9 cellular contexts compared by ENCODE assay signal in the genomic region with DNA sequence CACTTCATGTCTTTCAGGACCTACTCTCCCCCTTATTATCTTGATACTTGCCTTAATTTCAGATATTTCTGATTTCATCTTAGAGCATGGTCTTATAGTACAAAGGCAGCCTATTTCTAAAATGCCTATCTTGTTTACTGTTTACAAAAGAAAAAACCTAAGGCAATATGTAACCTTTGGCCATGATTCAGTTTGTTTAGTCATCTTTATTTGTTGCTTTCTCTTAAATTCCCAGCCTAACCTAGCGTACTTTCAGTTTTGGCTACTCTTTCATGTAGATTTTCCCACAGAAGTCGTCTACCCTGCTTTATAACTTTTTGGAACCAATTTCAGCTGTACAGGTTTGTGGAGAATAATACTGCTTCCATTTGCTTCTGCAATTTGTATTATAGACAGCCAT.
"Had no signal": no experiment of that assay in that cellular context is flagged by ENCODE, and none has a peak within 500 bp of the region (broad histone marks: within the 10 kb centered on the region; RNA-seq: fewer than 3 reads in every experiment).

No MANE protein-coding gene starts in this region.

- DNase-seq: activated effector memory CD4-positive, alpha-beta T cell treated with Interleukin-2 at 50 U/mL for 16 hours; amygdala; effector CD4-positive, alpha-beta T cell; left colon; stimulated activated CD4-positive, alpha-beta T cell treated with anti-CD3 and anti-CD28 coated beads, Interleukin-2, amount 100 ng/mL, for 48 hours; stimulated activated CD8-positive, alpha-beta memory T cell treated with anti-CD3 and anti-CD28 coated beads, Interleukin-4, amount 100 ng/mL, for 48 hours; stimulated activated naive CD8-positive, alpha-beta T cell treated with anti-CD3 and anti-CD28 coated beads, Interleukin-15, amount 100 ng/mL, for 72 hours had no signal

- H3K27ac ChIP-seq: epithelial cell of prostate had no signal

- ATAC-seq: activated CD4-positive, CD25-positive, alpha-beta regulatory T cell treated with anti-CD3 and anti-CD28 coated beads, Interleukin-2, amount 50 U/mL, for 24 hours; left colon; stimulated activated naive CD8-positive, alpha-beta T cell treated with anti-CD3 and anti-CD28 coated beads, Interleukin-15, amount 100 ng/mL, for 72 hours had no signal
